In genomic region chr6:4342407-4343137, GRCh38 we compare ENCODE assay signal across 25 cellular contexts.
"Had no signal": no experiment of that assay in that cellular context is flagged by ENCODE, and none has a peak within 500 bp of the region (broad histone marks: within the 10 kb centered on the region; RNA-seq: fewer than 3 reads in every experiment).

No MANE protein-coding gene starts in this region.

- H3K4me1 ChIP-seq: gastroesophageal sphincter, neural progenitor cell, testis, uterus had no signal

- H3K9me3 ChIP-seq: gastroesophageal sphincter, left ventricle myocardium inferior, testis, uterus had no signal

- H3K9me3 Mint-ChIP-seq: activated CD8-positive, alpha-beta T cell treated with anti-CD3 and anti-CD28 coated beads for 36 hours; activated naive CD4-positive, alpha-beta T cell treated with anti-CD3 and anti-CD28 coated beads, Interleukin-2, amount 50 U/mL, for 72 hours; naive thymus-derived CD8-positive, alpha-beta T cell had no signal

- H3K27me3 ChIP-seq: brain microvascular endothelial cell, gastroesophageal sphincter, neural progenitor cell, testis, uterus had no signal

- H3K36me3 Mint-ChIP-seq: activated CD8-positive, alpha-beta memory T cell treated with anti-CD3 and anti-CD28 coated beads, Interleukin-2, amount 10 ng/mL, durations not matched to agents 7 days and 5 days; activated naive CD4-positive, alpha-beta T cell treated with anti-CD3 and anti-CD28 coated beads, Interleukin-2, amount 50 U/mL, for 72 hours; naive thymus-derived CD8-positive, alpha-beta T cell; neural progenitor cell; stimulated activated memory B cell treated with anti-CD40 and anti-IgM and Interleukin-4, amounts not matched to agents 10 μg/mL and 1 μg/mL and 100 μg/mL, for 72 hours; WTC11 had no signal

- H3K27ac ChIP-seq: brain microvascular endothelial cell, gastroesophageal sphincter, neural progenitor cell, testis, uterus had no signal

- ATAC-seq: activated CD8-positive, alpha-beta memory T cell treated with anti-CD3 and anti-CD28 coated beads, Interleukin-2, amount 10 ng/mL, durations not matched to agents 7 days and 5 days; activated CD8-positive, alpha-beta T cell treated with anti-CD3 and anti-CD28 coated beads for 36 hours; activated naive CD4-positive, alpha-beta T cell treated with anti-CD3 and anti-CD28 coated beads, Interleukin-2, amount 50 U/mL, for 72 hours; gastroesophageal sphincter; naive thymus-derived CD8-positive, alpha-beta T cell; sciatic nerve; stimulated activated memory B cell treated with anti-CD40 and anti-IgM and Interleukin-4, amounts not matched to agents 10 μg/mL and 1 μg/mL and 100 μg/mL, for 72 hours; WTC11 had no signal

- H3K36me3 ChIP-seq: brain microvascular endothelial cell, gastroesophageal sphincter, neural progenitor cell, uterus had no signal

- H3K4me1 Mint-ChIP-seq: activated CD8-positive, alpha-beta memory T cell treated with anti-CD3 and anti-CD28 coated beads, Interleukin-2, amount 10 ng/mL, durations not matched to agents 7 days and 5 days; neural progenitor cell; WTC11 had no signal

- DNase-seq: activated CD4-positive, alpha-beta T cell treated with anti-CD3 and anti-CD28 coated beads for 48 hours; activated CD8-positive, alpha-beta memory T cell treated with anti-CD3 and anti-CD28 coated beads, Interleukin-2, amount 10 ng/mL, durations not matched to agents 7 days and 5 days; activated CD8-positive, alpha-beta T cell treated with anti-CD3 and anti-CD28 coated beads for 36 hours; activated T-cell treated with anti-CD3 and anti-CD28 coated beads for 4 hours; aorta; brain microvascular endothelial cell; caudate nucleus; dermis blood vessel endothelial cell; effector memory CD4-positive, alpha-beta T cell; head of caudate nucleus; hypothalamus; left ventricle myocardium inferior; naive thymus-derived CD8-positive, alpha-beta T cell; small intestine; T1000; testis; trophoblast cell; uterus had no signal

- H3K4me3 ChIP-seq: gastroesophageal sphincter, left ventricle myocardium inferior, neural progenitor cell, testis, uterus had no signal

- H3K27ac Mint-ChIP-seq: activated CD8-positive, alpha-beta memory T cell treated with anti-CD3 and anti-CD28 coated beads, Interleukin-2, amount 10 ng/mL, durations not matched to agents 7 days and 5 days; activated CD8-positive, alpha-beta T cell treated with anti-CD3 and anti-CD28 coated beads for 36 hours; activated naive CD4-positive, alpha-beta T cell treated with anti-CD3 and anti-CD28 coated beads, Interleukin-2, amount 50 U/mL, for 72 hours; mesothelial cell of epicardium; naive thymus-derived CD8-positive, alpha-beta T cell; neural progenitor cell; stimulated activated memory B cell treated with anti-CD40 and anti-IgM and Interleukin-4, amounts not matched to agents 10 μg/mL and 1 μg/mL and 100 μg/mL, for 72 hours; WTC11 had no signal

- H3K4me3 Mint-ChIP-seq: activated CD8-positive, alpha-beta memory T cell treated with anti-CD3 and anti-CD28 coated beads, Interleukin-2, amount 10 ng/mL, durations not matched to agents 7 days and 5 days; activated CD8-positive, alpha-beta T cell treated with anti-CD3 and anti-CD28 coated beads for 36 hours; mesothelial cell of epicardium; naive thymus-derived CD8-positive, alpha-beta T cell; neural progenitor cell; stimulated activated memory B cell treated with anti-CD40 and anti-IgM and Interleukin-4, amounts not matched to agents 10 μg/mL and 1 μg/mL and 100 μg/mL, for 72 hours; WTC11 had no signal
